ENCODE assay signal across 9 cellular contexts in the genomic region with DNA sequence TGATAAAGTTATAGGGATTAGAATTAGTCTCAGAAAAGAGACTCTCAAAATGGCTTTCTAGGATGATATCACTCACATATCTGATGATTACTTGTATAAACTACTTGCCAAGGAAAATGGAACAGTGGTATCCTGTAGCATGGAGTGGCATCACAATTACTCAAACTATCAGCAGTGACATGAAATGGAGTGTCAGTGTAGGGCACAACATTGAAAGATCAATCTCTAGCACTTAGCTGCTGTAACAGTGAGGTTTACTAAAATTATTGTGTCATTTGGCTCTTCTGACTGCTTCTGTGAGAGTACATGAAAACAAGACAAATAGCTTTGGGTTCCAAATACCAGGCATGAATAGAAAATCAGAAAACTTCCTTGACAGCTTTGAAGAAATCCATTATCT.
"Had no signal": no experiment of that assay in that cellular context is flagged by ENCODE, and none has a peak within 500 bp of the region (broad histone marks: within the 10 kb centered on the region; RNA-seq: fewer than 3 reads in every experiment).

No MANE protein-coding gene starts in this region.

- H3K27ac ChIP-seq: GM23248 had no signal

- H3K36me3 ChIP-seq: HAP-1 had no signal

- H3K4me3 ChIP-seq: GM23248, GM23338, HAP-1 had no signal

- H2AFZ ChIP-seq: GM23248, GM23338 had no signal

- ATAC-seq: GM23338, HCT116 had no signal

- DNase-seq: GM23248, GOT3, H7, H9, HCEC 1CT, HFFc6 had no signal

- H3K4me3 Mint-ChIP-seq: GM23338, H9, HFFc6 had no signal

- H3K4me1 Mint-ChIP-seq: H9 had no signal

- H3K4me2 ChIP-seq: GM23338 had no signal

- H3K9ac ChIP-seq: GM23248 had no signal

- H3K27ac Mint-ChIP-seq: GM23338, H9, HFFc6 had no signal
